In the genomic region with DNA sequence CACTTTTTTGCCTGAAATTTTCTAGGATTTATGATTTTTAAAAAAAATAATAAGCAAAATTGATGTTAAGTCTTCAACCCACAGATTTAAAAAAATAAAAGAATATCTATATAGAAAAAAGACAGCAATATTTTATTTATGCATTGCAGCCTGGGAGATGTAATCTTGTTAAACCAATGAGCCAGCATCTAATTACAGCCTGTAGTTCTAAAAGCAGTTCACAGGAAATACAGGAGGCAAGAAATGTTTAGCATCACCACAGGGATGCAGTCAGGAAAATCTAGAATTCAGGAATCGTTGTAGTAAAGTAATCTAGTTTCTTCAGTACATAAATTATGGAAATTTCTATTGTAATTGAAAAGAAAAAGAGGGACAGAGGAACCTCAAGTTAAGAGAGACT, we compare ENCODE assay signal across 27 cellular contexts.
"Had no signal": no experiment of that assay in that cellular context is flagged by ENCODE, and none has a peak within 500 bp of the region (broad histone marks: within the 10 kb centered on the region; RNA-seq: fewer than 3 reads in every experiment).

No MANE protein-coding gene starts in this region.

- H3K9me3 ChIP-seq: adrenal gland, body of pancreas, colonic mucosa had no signal

- DNase-seq: activated B cell treated with CpG ODN at 0.5 μM for 24 hours; activated CD4-positive, alpha-beta T cell treated with anti-CD3 and anti-CD28 coated beads for 48 hours; activated CD4-positive, alpha-beta T cell treated with anti-CD3 and anti-CD28 coated beads, Interleukin-2, amount 50 U/mL, for 1 hour; activated CD4-positive, alpha-beta T cell treated with anti-CD3 and anti-CD28 coated beads, Interleukin-2, amount 50 U/mL, for 48 hours; activated CD8-positive, alpha-beta memory T cell treated with anti-CD3 and anti-CD28 coated beads for 24 hours; activated CD8-positive, alpha-beta T cell treated with anti-CD3 and anti-CD28 coated beads for 36 hours; activated effector memory CD4-positive, alpha-beta T cell treated with anti-CD3 and anti-CD28 coated beads, Interleukin-2, amount 50 U/mL, for 16 hours; activated naive CD4-positive, alpha-beta T cell treated with anti-CD3 and anti-CD28 coated beads for 36 hours; activated naive CD8-positive, alpha-beta T cell treated with anti-CD3 and anti-CD28 coated beads for 36 hours; activated naive CD8-positive, alpha-beta T cell treated with anti-CD3 and anti-CD28 coated beads, Interleukin-2, amount 50 U/mL, for 24 hours; activated T-cell treated with anti-CD3 and anti-CD28 coated beads, Interleukin-2, amount 50 U/mL, for 4 hours; adrenal gland; amygdala; aorta; body of pancreas; caudate nucleus; cerebellar nuclear complex; colonic mucosa; effector memory CD4-positive, alpha-beta T cell; endodermal cell; foreskin fibroblast; head of caudate nucleus; hippocampal formation; T1000; WERI-Rb-1 had no signal

- H3K4me1 ChIP-seq: body of pancreas, colonic mucosa had no signal

- H3K4me3 ChIP-seq: adrenal gland, body of pancreas, colonic mucosa had no signal

- H3K27ac ChIP-seq: adrenal gland, body of pancreas, colonic mucosa, WERI-Rb-1 had no signal

- H3K27me3 ChIP-seq: adrenal gland, body of pancreas, colonic mucosa had no signal

- ATAC-seq: activated CD4-positive, CD25-positive, alpha-beta regulatory T cell treated with anti-CD3 and anti-CD28 coated beads, Interleukin-2, amount 50 U/mL, for 24 hours; activated CD8-positive, alpha-beta T cell treated with anti-CD3 and anti-CD28 coated beads for 36 hours; activated naive CD8-positive, alpha-beta T cell treated with anti-CD3 and anti-CD28 coated beads, Interleukin-2, amount 50 U/mL, for 24 hours; activated T-cell treated with anti-CD3 and anti-CD28 coated beads, Interleukin-2, amount 50 U/mL, for 4 hours; body of pancreas; esophagus mucosa had no signal
